Comparison of ENCODE assay signal across 27 cellular contexts in genomic region chr20:6120491-6120988, GRCh38. TPM values are rescaled to one million over a fixed set of nuclear protein-coding genes. Genes with fewer than 3 reads are reported as not detected.
A peak's percentile ranks its signal among the peaks of the same experiment; 100 is the strongest.
DNase-seq lines count a peak whose midpoint lies in the region; ATAC-seq and TF ChIP-seq lines count a peak whose summit lies in the region.
"Had no signal": no experiment of that assay in that cellular context is flagged by ENCODE, and none has a peak within 500 bp of the region (broad histone marks: within the 10 kb centered on the region; RNA-seq: fewer than 3 reads in every experiment).

No MANE protein-coding gene starts in this region.

- DNase-seq in HAP-1 (ENCODE audit: low spot score in 2 of 2): peak; percentile 71 to 97
- DNase-seq in NT2/D1 (ENCODE audit: low read depth, low spot score): peak; percentile 23
- DNase-seq in fibroblast of the aortic adventitia (ENCODE audit: low read depth): peak; percentile 18
- DNase-seq in KBM-7: no peak
- DNase-seq: activated CD4-positive, alpha-beta T cell treated with anti-CD3 and anti-CD28 coated beads, Interleukin-2, amount 50 U/mL, for 48 hours; activated CD8-positive, alpha-beta memory T cell treated with anti-CD3 and anti-CD28 coated beads, Interleukin-2, amount 50 U/mL, for 48 hours; activated naive CD8-positive, alpha-beta T cell treated with anti-CD3 and anti-CD28 coated beads for 36 hours; aorta; Caco-2; caudate nucleus; DND-41; foreskin melanocyte; immature natural killer cell; MG63; NCI-H1417; NCI-H510A treated with DMSO at 0.1 percent for 48 hours; RPMI8226; stimulated activated CD4-positive, alpha-beta T cell treated with anti-CD3 and anti-CD28 coated beads, Interleukin-15, amount 100 ng/mL, for 24 hours; stimulated activated naive CD4-positive, alpha-beta T cell treated with Interleukin-2 at 50 U/mL for 16 hours had no signal

- H3K4me3 ChIP-seq in BLaER1 treated with 17β-estradiol and CSF1 and Interleukin-3, amounts not matched to agents 10 nM and 100 nM: no peak overlapping the region
- H3K4me3 ChIP-seq in HAP-1 (no peak overlapping the region; the same call in 1 of the 2 replicates), NT2/D1 (ENCODE audit: insufficient read length, low read depth) (no peak overlapping the region), fibroblast of the aortic adventitia (ENCODE audit: low read depth, low read length) (no peak overlapping the region)
- H3K4me3 ChIP-seq: esophagus muscularis mucosa, MG63 had no signal

- H3K9ac ChIP-seq in BLaER1 treated with 17β-estradiol and CSF1 and Interleukin-3, amounts not matched to agents 10 nM and 100 nM: peak overlapping the region in 1 of 11 experiments; percentile 29; a peak in 2 of 22 replicates
- H3K9ac ChIP-seq in NT2/D1 (ENCODE audit: insufficient read length, low read depth): no peak overlapping the region

- H3K9me3 Mint-ChIP-seq in activated T-helper 17 cell treated with anti-CD3 and anti-CD28 coated beads, Interleukin-2, amount 50 U/mL, for 72 hours: no peaks in the 10 kb centered on the region
- H3K9me3 Mint-ChIP-seq: activated naive CD8-positive, alpha-beta T cell treated with anti-CD3 and anti-CD28 coated beads for 36 hours; memory B cell had no signal

- peaks cover 10 to 39% (median 33%) of the 10 kb centered on the region in 10 experiments for H3K4me1 ChIP-seq in BLaER1 treated with 17β-estradiol and CSF1 and Interleukin-3, amounts not matched to agents 10 nM and 100 nM
- H3K4me1 ChIP-seq in HAP-1 (peaks cover 37% of the 10 kb centered on the region), NT2/D1 (ENCODE audit: insufficient read depth, insufficient read length) (no peaks in the 10 kb centered on the region)

- H4K20me1 ChIP-seq in BLaER1 treated with 17β-estradiol and CSF1 and Interleukin-3, amounts not matched to agents 10 nM and 100 nM: no peaks in the 10 kb centered on the region

- peaks cover 3 to 37% (median 20%) of the 10 kb centered on the region in 11 experiments; a peak in 21 of 22 replicates for H3K36me3 ChIP-seq in BLaER1 treated with 17β-estradiol and CSF1 and Interleukin-3, amounts not matched to agents 10 nM and 100 nM
- H3K36me3 ChIP-seq in HAP-1 (replicated peaks) (peaks cover 27% of the 10 kb centered on the region), NT2/D1 (ENCODE audit: insufficient read depth, insufficient read length, low read length) (peaks cover 2% of the 10 kb centered on the region)
- H3K36me3 ChIP-seq: esophagus muscularis mucosa, MG63 had no signal

- peaks cover 42% of the 10 kb centered on the region for H3K27me3 Mint-ChIP-seq in activated T-helper 17 cell treated with anti-CD3 and anti-CD28 coated beads, Interleukin-2, amount 50 U/mL, for 72 hours

- TF ChIP-seq CTCF in fibroblast of the aortic adventitia (IDR thresholded peaks at IDR 0.05; ENCODE audit: insufficient read depth, low read length): no peak

- H3K27me3 ChIP-seq in BLaER1 treated with 17β-estradiol and CSF1 and Interleukin-3, amounts not matched to agents 10 nM and 100 nM: peaks cover 0 to 13% (median 8%) of the 10 kb centered on the region in 11 experiments; a peak in 14 of 22 replicates
- no peaks in the 10 kb centered on the region for H3K27me3 ChIP-seq in HAP-1 (ENCODE audit: low read depth)
- H3K27me3 ChIP-seq in NT2/D1 (ENCODE audit: insufficient read depth, insufficient read length): peaks cover 17% of the 10 kb centered on the region
- H3K27me3 ChIP-seq: MG63 had no signal

- H3K27ac Mint-ChIP-seq in activated T-helper 17 cell treated with anti-CD3 and anti-CD28 coated beads, Interleukin-2, amount 50 U/mL, for 72 hours: no peak overlapping the region
- H3K27ac Mint-ChIP-seq: activated naive CD8-positive, alpha-beta T cell treated with anti-CD3 and anti-CD28 coated beads for 36 hours; immature natural killer cell; memory B cell had no signal

- H3K4me1 Mint-ChIP-seq in activated T-helper 17 cell treated with anti-CD3 and anti-CD28 coated beads, Interleukin-2, amount 50 U/mL, for 72 hours: no peaks in the 10 kb centered on the region

- H3K36me3 Mint-ChIP-seq in activated T-helper 17 cell treated with anti-CD3 and anti-CD28 coated beads, Interleukin-2, amount 50 U/mL, for 72 hours (ENCODE audit: low read depth): no peaks in the 10 kb centered on the region
- H3K36me3 Mint-ChIP-seq: activated naive CD8-positive, alpha-beta T cell treated with anti-CD3 and anti-CD28 coated beads for 36 hours; immature natural killer cell; memory B cell had no signal

- no peak overlapping the region for H3K27ac ChIP-seq in BLaER1 treated with 17β-estradiol and CSF1 and Interleukin-3, amounts not matched to agents 10 nM and 100 nM
- H3K27ac ChIP-seq: C4-2B, esophagus muscularis mucosa had no signal

- ATAC-seq in HG03378 (IDR thresholded peaks at IDR 0.05; ENCODE audit: unreplicated experiment) (no peak), HG02870 (IDR thresholded peaks at IDR 0.05; ENCODE audit: unreplicated experiment) (no peak)
- ATAC-seq in activated T-helper 17 cell treated with anti-CD3 and anti-CD28 coated beads, Interleukin-2, amount 50 U/mL, for 72 hours (replicated peaks): no peak
- ATAC-seq: activated CD4-positive, CD25-positive, alpha-beta regulatory T cell treated with anti-CD3 and anti-CD28 coated beads, Interleukin-2, amount 50 U/mL, for 24 hours had no signal

- in situ Hi-C loops in HAP-1 (cut with MboI; ENCODE audit: low sequenced_read_pairs): no loop called here
- in situ Hi-C loops in KBM-7 (cut with MboI; ENCODE audit: low pct_unique_long_range_greater_than_20kb, low sequenced_read_pairs): no loop called here

- no peak overlapping the region for H3K4me3 Mint-ChIP-seq in activated T-helper 17 cell treated with anti-CD3 and anti-CD28 coated beads, Interleukin-2, amount 50 U/mL, for 72 hours
- H3K4me3 Mint-ChIP-seq: activated naive CD8-positive, alpha-beta T cell treated with anti-CD3 and anti-CD28 coated beads for 36 hours; immature natural killer cell; memory B cell had no signal

- peaks cover 3 to 12% (median 7%) of the 10 kb centered on the region in 11 experiments; a peak in 21 of 22 replicates for H3K9me3 ChIP-seq in BLaER1 treated with 17β-estradiol and CSF1 and Interleukin-3, amounts not matched to agents 10 nM and 100 nM (replicated peaks in 1 of 11)
- H3K9me3 ChIP-seq in HAP-1 (no peaks in the 10 kb centered on the region), NT2/D1 (ENCODE audit: insufficient read depth, low read length) (no peaks in the 10 kb centered on the region)
- H3K9me3 ChIP-seq: Caco-2, esophagus muscularis mucosa, MG63 had no signal

- peak overlapping the region in 8 of 11 experiments; percentile 2 to 99 (median 94); a peak in 12 of 22 replicates for H3K4me2 ChIP-seq in BLaER1 treated with 17β-estradiol and CSF1 and Interleukin-3, amounts not matched to agents 10 nM and 100 nM

RNA-seq across cellular contexts. Expression of gene FERMT1, which starts 2.3 kb away (rescaled TPM):
- total RNA-seq in fibroblast of the aortic adventitia (ENCODE audit: low replicate concordance): 2.9 and 8.8 TPM in 2 replicates
- under 1 TPM; 0.13 to 0.48 TPM for total RNA-seq in activated T-helper 17 cell treated with anti-CD3 and anti-CD28 coated beads, Interleukin-2, amount 50 U/mL, for 72 hours
